8 cellular contexts compared by ENCODE assay signal in genomic region chr2:27264753-27265535, GRCh38. TPM values are rescaled to one million over a fixed set of nuclear protein-coding genes. Genes with fewer than 3 reads are reported as not detected.
DNase-seq lines count a peak whose midpoint lies in the region; ATAC-seq, FAIRE-seq and TF ChIP-seq lines count a peak whose summit lies in the region.

No MANE protein-coding gene starts in this region.

- peaks cover 0 to 7% (median 0%) of the 10 kb centered on the region in 5 experiments for H3K9me3 Mint-ChIP-seq in brain

- peaks cover 35% of the 10 kb centered on the region for H3K4me1 Mint-ChIP-seq in brain

- H3K4me3 Mint-ChIP-seq in brain = peak overlapping the region; percentile 75 to 91 (median 80)

- H3K27me3 Mint-ChIP-seq in brain = peaks cover 35% of the 10 kb centered on the region

- H3K27ac Mint-ChIP-seq in brain = no peak overlapping the region

- peak; percentile 58 for FAIRE-seq in GM12891 (lab: Jason Lieb, UNC)

- no peak for ATAC-seq in GM18511 (IDR thresholded peaks at IDR 0.05; ENCODE audit: unreplicated experiment)
- ATAC-seq in HG03520 (IDR thresholded peaks at IDR 0.05; ENCODE audit: unreplicated experiment) = no peak

- DNase-seq in GM12891 (ENCODE audit: insufficient read length, low spot score) (peak; percentile 73), NCI-H1436 treated with DMSO at 0.1 percent for 48 hours (lab: John Stamatoyannopoulos, UW) (peak; percentile 5), T-helper 22 cell (ENCODE audit: low read depth) (peak; percentile 39), iPS-NIHi11 (ENCODE audit: low spot score) (peak; percentile 96)
- DNase-seq in stimulated activated CD4-positive, alpha-beta T cell treated with anti-CD3 and anti-CD28 coated beads, Interleukin-15, amount 100 ng/mL, for 1 hour (ENCODE audit: low read depth in 1 of 2, low spot score in 1 of 2) = peak; percentile 37 to 56

- H3K36me3 Mint-ChIP-seq in brain = no peaks in the 10 kb centered on the region

- no peak for TF ChIP-seq POLR2A in GM12891 (IDR thresholded peaks at IDR 0.05; ENCODE audit: low read depth, low read length)

- TF ChIP-seq CTCF in brain (conservative IDR thresholded peaks at IDR 0.05) = peak; percentile 73 to 74

TF ChIP-seq in GM12891, 5 proteins besides CTCF, POLR2A, EP300 and RAD21:
- TF ChIP-seq SPI1 (IDR thresholded peaks at IDR 0.05; ENCODE audit: low read depth, low read length) (no peak), POU2F2 (IDR thresholded peaks at IDR 0.05; ENCODE audit: low read depth, low read length) (no peak), PAX5 (IDR thresholded peaks at IDR 0.05; ENCODE audit: insufficient read depth, low read length, severe bottlenecking) (no peak), TAF1 (IDR thresholded peaks at IDR 0.05; ENCODE audit: low read depth, low read length) (no peak), POLR2AphosphoS5 (IDR thresholded peaks at IDR 0.05; ENCODE audit: low read depth, low read length) (no peak)

RNA-seq across cellular contexts. Expression of gene SLC30A3, which starts 2.1 kb away (rescaled TPM):
- 0.08 TPM for polyA plus RNA-seq in GM12891 (2012; ENCODE audit: low read depth, missing spikeins)
- 7.4 TPM for polyA plus RNA-seq in brain (ENCODE audit: insufficient read depth, low read depth, low replicate concordance)

RNA-seq across cellular contexts. Expression of gene DNAJC5G, which starts 10.3 kb away (rescaled TPM):
- not detected for polyA plus RNA-seq in GM12891 (2012; ENCODE audit: low read depth, missing spikeins)
- polyA plus RNA-seq in brain (ENCODE audit: insufficient read depth, low read depth, low replicate concordance) = not detected

RNA-seq across cellular contexts. Expression of gene TRIM54, which starts 17.3 kb away (rescaled TPM):
- 0.15 TPM for polyA plus RNA-seq in GM12891 (2012; ENCODE audit: low read depth, missing spikeins)
- polyA plus RNA-seq in brain (ENCODE audit: insufficient read depth, low read depth, low replicate concordance) = 0.25 TPM

RNA-seq across cellular contexts. Expression of gene UCN, which starts 43.3 kb away (rescaled TPM):
- polyA plus RNA-seq in GM12891 (2012; ENCODE audit: low read depth, missing spikeins) = 0.65 TPM
- polyA plus RNA-seq in brain (ENCODE audit: insufficient read depth, low read depth, low replicate concordance) = 0.93 TPM

RNA-seq across cellular contexts. Expression of gene CAD, which starts 47.8 kb away (rescaled TPM):
- 36.2 TPM for polyA plus RNA-seq in GM12891 (2012; ENCODE audit: low read depth, missing spikeins)
- polyA plus RNA-seq in brain (ENCODE audit: insufficient read depth, low read depth, low replicate concordance) = 26.7 TPM

Comparison
In these comparisons a context has a peak if more than half of its experiments do, and no peak if none do; other contexts are left out.
1. DNase-seq: peak in every context shown above with its lines; median percentile 96 in iPS-NIHi11; 73 in GM12891; 46 in stimulated activated CD4-positive, alpha-beta T cell treated with anti-CD3 and anti-CD28 coated beads, Interleukin-15, amount 100 ng/mL, for 1 hour; 39 in T-helper 22 cell; 5 in NCI-H1436 treated with DMSO at 0.1 percent for 48 hours.